23 cellular contexts compared by ENCODE assay signal in the genomic region with DNA sequence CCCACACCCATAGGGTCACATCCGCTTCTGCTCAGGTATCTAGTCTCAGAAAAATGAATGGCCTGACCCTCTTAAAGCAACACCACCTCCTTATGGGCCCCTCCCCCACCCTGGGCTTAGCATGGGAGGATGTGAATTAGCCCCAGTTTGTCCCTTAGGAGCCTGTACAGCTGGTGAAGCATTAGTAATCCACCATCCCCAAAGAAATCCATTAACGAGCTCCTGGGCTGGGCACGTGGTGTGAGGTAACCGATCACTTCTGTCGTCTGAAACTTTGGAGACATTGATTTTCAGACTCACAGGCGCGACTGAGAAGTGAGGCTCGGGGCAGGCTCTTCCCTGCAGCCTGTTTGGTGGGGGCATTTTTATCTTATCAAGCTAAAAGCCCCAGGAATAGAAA. TPM values are rescaled to one million over a fixed set of nuclear protein-coding genes. Genes with fewer than 3 reads are reported as not detected.
"Had no signal": no experiment of that assay in that cellular context is flagged by ENCODE, and none has a peak within 500 bp of the region (broad histone marks: within the 10 kb centered on the region; RNA-seq: fewer than 3 reads in every experiment).

No MANE protein-coding gene starts in this region.

- H3K36me3 Mint-ChIP-seq: naive B cell; stimulated activated memory B cell treated with anti-CD40 and anti-IgM and Interleukin-4, amounts not matched to agents 10 μg/mL and 1 μg/mL and 100 μg/mL, for 72 hours had no signal

- H3K9me3 Mint-ChIP-seq: activated B cell treated with CpG ODN at 0.5 μM for 24 hours; activated CD8-positive, alpha-beta T cell treated with anti-CD3 and anti-CD28 coated beads for 36 hours; activated naive CD4-positive, alpha-beta T cell treated with anti-CD3 and anti-CD28 coated beads for 36 hours; activated naive CD8-positive, alpha-beta T cell treated with anti-CD3 and anti-CD28 coated beads, Interleukin-2, amount 50 U/mL, for 24 hours; dendritic cell treated with granulocyte-macrophage colony-stimulating factor and Interleukin-4, amounts not matched to agents 40 ng/mL and 50 ng/mL, for 4 days; memory B cell; naive B cell; stimulated activated memory B cell treated with anti-CD40 and anti-IgM and Interleukin-4, amounts not matched to agents 10 μg/mL and 1 μg/mL and 100 μg/mL, for 72 hours had no signal

- H3K27me3 ChIP-seq: breast epithelium, gastrocnemius medialis, heart left ventricle, upper lobe of right lung had no signal

- DNase-seq: activated B cell treated with CpG ODN at 0.5 μM for 24 hours; activated CD4-positive, alpha-beta T cell treated with anti-CD3 and anti-CD28 coated beads for 48 hours; activated CD8-positive, alpha-beta T cell treated with anti-CD3 and anti-CD28 coated beads for 36 hours; activated naive CD4-positive, alpha-beta T cell treated with anti-CD3 and anti-CD28 coated beads for 36 hours; activated naive CD8-positive, alpha-beta T cell treated with anti-CD3 and anti-CD28 coated beads, Interleukin-2, amount 50 U/mL, for 24 hours; activated T-cell treated with anti-CD3 and anti-CD28 coated beads, Interleukin-2, amount 50 U/mL, for 1 hour; anterior cingulate cortex; effector CD8-positive, alpha-beta T cell; gastrocnemius medialis; kidney; left ventricle myocardium inferior; naive B cell; stimulated activated CD4-positive, alpha-beta T cell treated with anti-CD3 and anti-CD28 coated beads, Interleukin-4, amount 100 ng/mL, for 4 hours had no signal

- ATAC-seq: activated CD8-positive, alpha-beta T cell treated with anti-CD3 and anti-CD28 coated beads for 36 hours; activated naive CD8-positive, alpha-beta T cell treated with anti-CD3 and anti-CD28 coated beads, Interleukin-2, amount 50 U/mL, for 24 hours; esophagus mucosa; gastrocnemius medialis; heart left ventricle; sciatic nerve; stimulated activated memory B cell treated with anti-CD40 and anti-IgM and Interleukin-4, amounts not matched to agents 10 μg/mL and 1 μg/mL and 100 μg/mL, for 72 hours; upper lobe of right lung had no signal

- H3K36me3 ChIP-seq: breast epithelium, gastrocnemius medialis, heart left ventricle, left ventricle myocardium inferior, upper lobe of right lung had no signal

- H3K27ac ChIP-seq: breast epithelium, gastrocnemius medialis, heart left ventricle, left ventricle myocardium inferior, upper lobe of right lung had no signal

- H3K4me3 Mint-ChIP-seq: activated B cell treated with CpG ODN at 0.5 μM for 24 hours; activated CD8-positive, alpha-beta T cell treated with anti-CD3 and anti-CD28 coated beads for 36 hours; activated naive CD4-positive, alpha-beta T cell treated with anti-CD3 and anti-CD28 coated beads for 36 hours; activated naive CD8-positive, alpha-beta T cell treated with anti-CD3 and anti-CD28 coated beads, Interleukin-2, amount 50 U/mL, for 24 hours; dendritic cell treated with granulocyte-macrophage colony-stimulating factor and Interleukin-4, amounts not matched to agents 40 ng/mL and 50 ng/mL, for 4 days; memory B cell; naive B cell; stimulated activated memory B cell treated with anti-CD40 and anti-IgM and Interleukin-4, amounts not matched to agents 10 μg/mL and 1 μg/mL and 100 μg/mL, for 72 hours had no signal

- H3K27me3 Mint-ChIP-seq: activated B cell treated with CpG ODN at 0.5 μM for 24 hours; activated CD8-positive, alpha-beta T cell treated with anti-CD3 and anti-CD28 coated beads for 36 hours; activated naive CD8-positive, alpha-beta T cell treated with anti-CD3 and anti-CD28 coated beads, Interleukin-2, amount 50 U/mL, for 24 hours; memory B cell; stimulated activated memory B cell treated with anti-CD40 and anti-IgM and Interleukin-4, amounts not matched to agents 10 μg/mL and 1 μg/mL and 100 μg/mL, for 72 hours had no signal

- H3K9me3 ChIP-seq: breast epithelium, gastrocnemius medialis, heart left ventricle, left ventricle myocardium inferior, upper lobe of right lung had no signal

- H3K4me1 ChIP-seq: gastrocnemius medialis had no signal

- H3K27ac Mint-ChIP-seq: activated B cell treated with CpG ODN at 0.5 μM for 24 hours; activated CD8-positive, alpha-beta T cell treated with anti-CD3 and anti-CD28 coated beads for 36 hours; activated naive CD4-positive, alpha-beta T cell treated with anti-CD3 and anti-CD28 coated beads for 36 hours; activated naive CD8-positive, alpha-beta T cell treated with anti-CD3 and anti-CD28 coated beads, Interleukin-2, amount 50 U/mL, for 24 hours; dendritic cell treated with granulocyte-macrophage colony-stimulating factor and Interleukin-4, amounts not matched to agents 40 ng/mL and 50 ng/mL, for 4 days; memory B cell had no signal

- H3K4me3 ChIP-seq: breast epithelium, gastrocnemius medialis, left ventricle myocardium inferior, smooth muscle cell, upper lobe of right lung had no signal

- H3K4me2 ChIP-seq: smooth muscle cell had no signal

RNA-seq across cellular contexts. Expression of a gene that starts 10.5 kb away (rescaled TPM):
- total RNA-seq: osteocyte had no signal
